ENCODE assay signal across 10 cellular contexts in genomic region chr17:10050597-10051101, GRCh38.
A peak's percentile ranks its signal among the peaks of the same experiment; 100 is the strongest.
DNase-seq lines count a peak whose midpoint lies in the region; ATAC-seq and TF ChIP-seq lines count a peak whose summit lies in the region.
"Had no signal": no experiment of that assay in that cellular context is flagged by ENCODE, and none has a peak within 500 bp of the region (broad histone marks: within the 10 kb centered on the region; RNA-seq: fewer than 3 reads in every experiment).

No MANE protein-coding gene starts in this region.

- peak overlapping the region in 5 of 8 donors; percentile 26 to 70 (median 39) for H3K27ac ChIP-seq in spleen

- DNase-seq in dermis microvascular lymphatic vessel endothelial cell (ENCODE audit: low read depth in 2 of 2) (peak; percentile 32 to 72), spleen (no peak), BE2C (no peak), AG08396 (ENCODE audit: low spot score) (no peak)
- DNase-seq in stimulated activated CD4-positive, alpha-beta T cell treated with anti-CD3 and anti-CD28 coated beads, Interleukin-1b, Interleukin-23, amount 100 ng/mL, for 48 hours, result no peak
- DNase-seq: small intestine, T-helper 2 cell had no signal

- H3K36me3 ChIP-seq in spleen, result no peaks in the 10 kb centered on the region
- H3K36me3 ChIP-seq in BE2C, result no peaks in the 10 kb centered on the region

- H3K4me3 ChIP-seq in spleen (no peak overlapping the region), BE2C (ENCODE audit: low read depth, low read length) (no peak overlapping the region)

- WGBS in spleen, 5 donors, result 10 to 32% (median 13%) methylated on average over 3 of the region's 3 CpGs

- TF ChIP-seq CTCF in spleen (IDR thresholded peaks at IDR 0.05 in 8 of 11, conservative IDR thresholded peaks at IDR 0.05 in 3 of 11) (no peak), BE2C (IDR thresholded peaks at IDR 0.05; ENCODE audit: low read depth, low read length) (no peak)

- intact Hi-C loops in spleen (cut with DNase I; ENCODE audit: low total_unique reads), result no loop called here

- H3K4me1 ChIP-seq in spleen, result peaks cover 7 to 76% (median 39%) of the 10 kb centered on the region in 6 donors
- no peaks in the 10 kb centered on the region for H3K4me1 ChIP-seq in BE2C

- no peaks in the 10 kb centered on the region for H3K27me3 ChIP-seq in spleen (replicated peaks in 1 of 7)
- no peaks in the 10 kb centered on the region for H3K27me3 ChIP-seq in BE2C

- no peaks in the 10 kb centered on the region for H3K9me3 ChIP-seq in spleen
- H3K9me3 ChIP-seq in BE2C, result no peaks in the 10 kb centered on the region

- ATAC-seq in GM18909 (IDR thresholded peaks at IDR 0.05; ENCODE audit: poor library complexity, unreplicated experiment) (peak; percentile 52), HG03108 (IDR thresholded peaks at IDR 0.05; ENCODE audit: unreplicated experiment) (peak; percentile 31), HG03571 (IDR thresholded peaks at IDR 0.05; ENCODE audit: unreplicated experiment) (no peak)

- TF ChIP-seq POLR2A in spleen (IDR thresholded peaks at IDR 0.05), result no peak

Comparison
In these comparisons a context has a peak if more than half of its experiments do, and no peak if none do; other contexts are left out.
1. DNase-seq: peak in dermis microvascular lymphatic vessel endothelial cell (2 of 2); none in spleen (single experiment), BE2C (single experiment), AG08396 (single experiment) and stimulated activated CD4-positive, alpha-beta T cell treated with anti-CD3 and anti-CD28 coated beads, Interleukin-1b, Interleukin-23, amount 100 ng/mL, for 48 hours (single experiment).